8 cellular contexts compared by ENCODE assay signal in the genomic region with DNA sequence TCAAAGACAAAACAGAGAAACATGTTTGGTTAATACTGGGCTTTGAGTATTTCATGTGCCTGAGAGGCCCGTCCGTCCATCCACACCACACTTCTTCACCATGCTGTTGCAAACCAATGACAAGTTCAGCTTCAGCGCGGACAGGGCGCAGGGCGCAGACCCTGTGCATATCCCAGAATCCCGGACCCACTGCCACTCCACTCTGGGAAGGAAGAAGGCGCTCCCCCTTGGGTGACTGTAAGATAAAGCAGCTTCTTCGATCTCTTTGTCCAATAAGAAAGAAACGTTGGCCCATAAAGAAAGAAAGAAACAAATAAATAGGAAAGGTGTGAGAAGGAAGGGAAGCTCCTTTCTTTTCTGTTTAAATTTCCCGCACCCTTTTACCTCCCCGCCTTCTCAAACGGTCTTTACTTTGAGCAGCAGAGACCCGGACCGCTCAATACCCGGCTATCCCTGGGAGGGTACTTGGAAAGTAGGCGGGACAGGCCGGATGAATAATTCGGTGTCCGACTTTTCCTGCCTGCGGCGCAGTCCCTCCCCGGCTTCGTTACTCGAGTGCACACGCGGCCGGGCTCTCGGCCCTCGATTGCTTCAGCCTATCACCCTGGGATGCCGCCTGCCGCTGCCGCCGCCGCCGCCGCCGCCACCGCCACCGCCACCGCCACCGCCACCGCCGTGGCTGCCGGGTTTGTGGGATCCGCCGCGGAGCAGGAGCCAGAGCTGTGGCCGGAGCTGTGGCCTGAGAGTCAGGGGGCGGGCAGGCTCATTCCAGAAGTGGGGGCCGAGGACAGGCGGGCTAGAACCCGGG. TPM values are rescaled to one million over a fixed set of nuclear protein-coding genes. Genes with fewer than 3 reads are reported as not detected.
A peak's percentile ranks its signal among the peaks of the same experiment; 100 is the strongest.
DNase-seq lines count a peak whose midpoint lies in the region; ATAC-seq and TF ChIP-seq lines count a peak whose summit lies in the region.

No MANE protein-coding gene starts in this region.

- DNase-seq in EL (peak; percentile 97), Peyer's patch (peak; percentile 50 to 92 (median 88)), ascending aorta (ENCODE audit: low spot score in 2 of 2) (peak; percentile 64 to 94), right atrium auricular region (ENCODE audit: low spot score) (peak; percentile 92), aorta (peak; percentile 95 to 96)

- peak; percentile 82 for ATAC-seq in GM21786 (IDR thresholded peaks at IDR 0.05; ENCODE audit: unreplicated experiment)
- peak; percentile 98 for ATAC-seq in aorta (ENCODE audit: low FRiP score)

- 0 out of 2 replicates have a peak, but pooled peaks have one; percentile 1 for TF ChIP-seq RAD21 in Ishikawa (IDR thresholded peaks at IDR 0.05; ENCODE audit: low read depth)

- peak overlapping the region; percentile 59 to 93 (median 76) for H3K4me3 ChIP-seq in Peyer's patch
- peak overlapping the region; percentile 78 to 84 for H3K4me3 ChIP-seq in ascending aorta
- peak overlapping the region; percentile 82 to 96 for H3K4me3 ChIP-seq in right atrium auricular region
- H3K4me3 ChIP-seq in parathyroid adenoma (ENCODE audit: low read depth, low read length) = peak overlapping the region; percentile 75
- H3K4me3 ChIP-seq in aorta (ENCODE audit: low read length in 2 of 2) = peak overlapping the region; percentile 68 to 81

- H3K36me3 ChIP-seq in Peyer's patch (no peaks in the 10 kb centered on the region), ascending aorta (no peaks in the 10 kb centered on the region), right atrium auricular region (no peaks in the 10 kb centered on the region), parathyroid adenoma (ENCODE audit: control insufficient read depth, insufficient read depth, low read length) (no peaks in the 10 kb centered on the region), aorta (ENCODE audit: control insufficient read depth in 1 of 2, insufficient read depth in 2 of 2, low read length in 1 of 2) (no peaks in the 10 kb centered on the region)

- H3K27ac ChIP-seq in Peyer's patch = peak overlapping the region; percentile 74 to 88 (median 80)
- peak overlapping the region; percentile 86 to 97 for H3K27ac ChIP-seq in ascending aorta
- peak overlapping the region; percentile 93 to 94 for H3K27ac ChIP-seq in right atrium auricular region
- H3K27ac ChIP-seq in parathyroid adenoma = peak overlapping the region; percentile 86
- peak overlapping the region; percentile 15 to 72 for H3K27ac ChIP-seq in aorta (ENCODE audit: low read depth in 1 of 2, low read length in 2 of 2)

- peak overlapping the region; percentile 28 for H3K9ac ChIP-seq in parathyroid adenoma

- peak; percentile 63 for TF ChIP-seq EP300 in Ishikawa (IDR thresholded peaks at IDR 0.05; ENCODE audit: borderline replicate concordance)

- TF ChIP-seq CTCF in Peyer's patch (IDR thresholded peaks at IDR 0.05) = no peak
- TF ChIP-seq CTCF in ascending aorta (IDR thresholded peaks at IDR 0.05) = no peak
- TF ChIP-seq CTCF in right atrium auricular region (IDR thresholded peaks at IDR 0.05) = no peak
- no peak for TF ChIP-seq CTCF in parathyroid adenoma (IDR thresholded peaks at IDR 0.05)

- H3K27me3 ChIP-seq in Peyer's patch = no peaks in the 10 kb centered on the region
- no peaks in the 10 kb centered on the region for H3K27me3 ChIP-seq in ascending aorta
- H3K27me3 ChIP-seq in right atrium auricular region = no peaks in the 10 kb centered on the region
- H3K27me3 ChIP-seq in parathyroid adenoma (ENCODE audit: control insufficient read depth, insufficient read depth, low read length) = no peaks in the 10 kb centered on the region
- H3K27me3 ChIP-seq in aorta (ENCODE audit: control insufficient read depth in 1 of 2, insufficient read depth in 2 of 2, low read length in 1 of 2) = no peaks in the 10 kb centered on the region

- no peaks in the 10 kb centered on the region for H3K9me3 ChIP-seq in Peyer's patch
- H3K9me3 ChIP-seq in ascending aorta = no peaks in the 10 kb centered on the region
- H3K9me3 ChIP-seq in right atrium auricular region = no peaks in the 10 kb centered on the region
- H3K9me3 ChIP-seq in parathyroid adenoma (ENCODE audit: control insufficient read depth, low read length) = no peaks in the 10 kb centered on the region
- no peaks in the 10 kb centered on the region for H3K9me3 ChIP-seq in aorta (ENCODE audit: control insufficient read depth, low read length)

- 1% methylated on average over 42 to 53 of the region's 53 CpGs for WGBS in aorta, 2 donors

- intact Hi-C loops in ascending aorta (cut with DNase I) (loop anchor here (10.0 kb wide), 1 partner anchor 931 kb away; the partner anchor contains the start of gene FAM20B), aorta (cut with DNase I) (loop anchor here in 1 of 2 donors (5.0 kb wide), 1 partner anchor 56 kb away; no protein-coding TSS in a partner anchor)

- peaks cover 2% of the 10 kb centered on the region for H3K79me2 ChIP-seq in parathyroid adenoma

- peak overlapping the region; percentile 84 for H3K4me2 ChIP-seq in parathyroid adenoma (ENCODE audit: low read length)

- TF ChIP-seq POLR2A in Peyer's patch (IDR thresholded peaks at IDR 0.05) = no peak

- peaks cover 0 to 19% (median 4%) of the 10 kb centered on the region in 4 donors for H3K4me1 ChIP-seq in Peyer's patch
- peaks cover 4 to 8% of the 10 kb centered on the region in 2 donors for H3K4me1 ChIP-seq in ascending aorta
- peaks cover 0 to 33% of the 10 kb centered on the region in 2 donors for H3K4me1 ChIP-seq in right atrium auricular region
- H3K4me1 ChIP-seq in parathyroid adenoma = peaks cover 4% of the 10 kb centered on the region
- peaks cover 0 to 1% of the 10 kb centered on the region in 2 donors for H3K4me1 ChIP-seq in aorta (ENCODE audit: control insufficient read depth in 1 of 2, insufficient read depth in 2 of 2, low read length in 2 of 2)

- H2AFZ ChIP-seq in parathyroid adenoma = peak overlapping the region; percentile 95

TF ChIP-seq in Ishikawa, 13 proteins besides CTCF, POLR2A, EP300 and RAD21:
- TF ChIP-seq USF1 (IDR thresholded peaks at IDR 0.05) (peak; percentile 19; the same call in 1 of the 2 replicates), EGR1 (IDR thresholded peaks at IDR 0.05) (no peak), ZBTB7A (IDR thresholded peaks at IDR 0.05; ENCODE audit: low read depth) (no peak), CREB1 (IDR thresholded peaks at IDR 0.05; ENCODE audit: low read depth) (peak; percentile 55; the same call in 1 of the 2 replicates), CEBPB (IDR thresholded peaks at IDR 0.05) (no peak), FOXM1 (IDR thresholded peaks at IDR 0.05; ENCODE audit: borderline replicate concordance, low read depth) (no peak), TAF1 (IDR thresholded peaks at IDR 0.05; ENCODE audit: low read depth) (no peak; the same call in 1 of the 2 replicates), YY1 (IDR thresholded peaks at IDR 0.05; ENCODE audit: low read depth) (peak; percentile 71; the same call in 1 of the 2 replicates), NFIC (IDR thresholded peaks at IDR 0.05) (no peak), TEAD4 (IDR thresholded peaks at IDR 0.05) (peak; percentile 21; the same call in 1 of the 2 replicates), REST (IDR thresholded peaks at IDR 0.05; ENCODE audit: low read depth) (no peak), TCF12 (IDR thresholded peaks at IDR 0.05; ENCODE audit: low read depth) (0 out of 2 replicates have a peak, but pooled peaks have one; percentile 19)
- TF ChIP-seq, protein P1, sequence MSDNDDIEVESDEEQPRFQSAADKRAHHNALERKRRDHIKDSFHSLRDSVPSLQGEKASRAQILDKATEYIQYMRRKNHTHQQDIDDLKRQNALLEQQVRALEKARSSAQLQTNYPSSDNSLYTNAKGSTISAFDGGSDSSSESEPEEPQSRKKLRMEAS (IDR thresholded peaks at IDR 0.05) = peak; percentile 97

RNA-seq across cellular contexts. Expression of gene RASAL2, which starts 0.6 kb away (rescaled TPM):
- total RNA-seq in Peyer's patch (10 to 100 TPM; 10.2 to 35.5 (median 20.0) TPM), ascending aorta (57.5 TPM), right atrium auricular region (10 to 100 TPM; 34.1 to 44.7 TPM), aorta (10 to 100 TPM; 34.2 to 37.3 TPM)
- 10 to 100 TPM in 1 of 2 donors, 1 to 10 TPM in 1; 1.9 to 10.1 TPM for polyA plus RNA-seq in aorta

Comparison
In these comparisons a context has a peak if more than half of its experiments do, and no peak if none do; other contexts are left out.
1. Peak in every context shown above with its lines: DNase-seq, ATAC-seq, H3K4me3 ChIP-seq and H3K27ac ChIP-seq.
2. H3K27ac ChIP-seq: peak in every context shown above with its lines; median percentile 94 in right atrium auricular region; 92 in ascending aorta; 86 in parathyroid adenoma; 80 in Peyer's patch; 44 in aorta.